Comparison of ENCODE assay signal across 20 cellular contexts in genomic region chr9:82101475-82101874, GRCh38.
A peak's percentile ranks its signal among the peaks of the same experiment; 100 is the strongest.
DNase-seq lines count a peak whose midpoint lies in the region; TF ChIP-seq lines count a peak whose summit lies in the region.
"Had no signal": no experiment of that assay in that cellular context is flagged by ENCODE, and none has a peak within 500 bp of the region (broad histone marks: within the 10 kb centered on the region; RNA-seq: fewer than 3 reads in every experiment).

No MANE protein-coding gene starts in this region.

- H3K18ac ChIP-seq in trophoblast cell (ENCODE audit: low read length) = no peak overlapping the region

- H2AFZ ChIP-seq in trophoblast cell (ENCODE audit: insufficient read depth, low read length, poor library complexity) = no peak overlapping the region

- H3K14ac ChIP-seq in trophoblast cell (ENCODE audit: low read length) = no peak overlapping the region

- no peak overlapping the region for H2BK12ac ChIP-seq in trophoblast cell (ENCODE audit: low read length)

- peaks cover 0 to 6% (median 0%) of the 10 kb centered on the region in 3 donors for H3K36me3 Mint-ChIP-seq in CD8-positive, alpha-beta memory T cell

- no peak overlapping the region for H2BK5ac ChIP-seq in trophoblast cell (ENCODE audit: low read depth, low read length, poor library complexity)

- H3K23ac ChIP-seq in trophoblast cell (ENCODE audit: low read length) = peak overlapping the region; percentile 58

- CTCF ChIA-PET in CD8-positive, alpha-beta memory T cell (lab: Charles Lee) = no interaction called here

- H2AK5ac ChIP-seq in trophoblast cell (ENCODE audit: low read length) = no peak overlapping the region

- peaks cover 6% of the 10 kb centered on the region for H3K9me3 ChIP-seq in trophoblast cell (ENCODE audit: insufficient read depth, low read depth, low read length)
- no peaks in the 10 kb centered on the region for H3K9me3 ChIP-seq in CD8-positive, alpha-beta memory T cell (ENCODE audit: low read length)
- H3K9me3 ChIP-seq: uterus had no signal

- no peak overlapping the region for H2BK120ac ChIP-seq in trophoblast cell (ENCODE audit: insufficient read depth, low read length, poor library complexity)

- no peaks in the 10 kb centered on the region for H3K4me1 Mint-ChIP-seq in CD8-positive, alpha-beta memory T cell

- TF ChIP-seq POLR2A in NB4 (IDR thresholded peaks at IDR 0.05; ENCODE audit: extremely low read depth, insufficient read length) = no peak

- TF ChIP-seq CTCF in NB4 (IDR thresholded peaks at IDR 0.05; ENCODE audit: low read depth, low read length) = no peak
- TF ChIP-seq CTCF in brain microvascular endothelial cell (IDR thresholded peaks at IDR 0.05; ENCODE audit: low read depth, low read length, missing control alignments) = peak; percentile 38

- H4K91ac ChIP-seq in trophoblast cell (ENCODE audit: low read depth, low read length) = no peak overlapping the region

- no CpG with 5 or more reads among the region's 1 CpG for WGBS in trophoblast cell (ENCODE audit: extremely low coverage, insufficient coverage, insufficient read length)

- peak; percentile 31 for DNase-seq in NCI-H2171 treated with DMSO at 0.1 percent for 48 hours (lab: John Stamatoyannopoulos, UW)
- no peak for DNase-seq in NCI-H2171 (lab: John Stamatoyannopoulos, UW)
- DNase-seq in NB4 (ENCODE audit: low read depth) = peak; percentile 5
- no peak for DNase-seq in brain microvascular endothelial cell
- peak in 1 of 2 donors; percentile 41 for DNase-seq in trophoblast cell
- DNase-seq in CD8-positive, alpha-beta memory T cell = no peak
- no peak for DNase-seq in KG1 (lab: John Stamatoyannopoulos, UW)
- DNase-seq in stimulated activated CD4-positive, alpha-beta T cell treated with anti-CD3 and anti-CD28 coated beads, Interleukin-4, amount 100 ng/mL, for 1 hour = no peak
- DNase-seq: activated naive CD4-positive, alpha-beta T cell treated with anti-CD3 and anti-CD28 coated beads for 36 hours; dermis blood vessel endothelial cell; esophagus squamous epithelium; GF-D8; H7; NCI-H1417 treated with DMSO at 0.1 percent for 48 hours; NCI-H2227 treated with DMSO at 0.1 percent for 48 hours; posterior cingulate gyrus; stimulated activated CD4-positive, alpha-beta T cell treated with anti-CD3 and anti-CD28 coated beads, Interleukin-12 subunit alpha, Interleukin-12 subunit beta, amount 100 ng/mL, for 4 hours; stimulated activated naive CD8-positive, alpha-beta T cell treated with anti-CD3 and anti-CD28 coated beads, Interleukin-15, Interleukin-2, amounts not matched to agents 100 U/mL and 50 U/mL, for 24 hours; uterus had no signal

- H3K4me3 ChIP-seq in NB4 (ENCODE audit: low read depth, low read length) = no peak overlapping the region
- H3K4me3 ChIP-seq in brain microvascular endothelial cell (ENCODE audit: low read depth, low read length) = no peak overlapping the region
- no peak overlapping the region for H3K4me3 ChIP-seq in trophoblast cell (ENCODE audit: low read depth, low read length)
- no peak overlapping the region for H3K4me3 ChIP-seq in CD8-positive, alpha-beta memory T cell (ENCODE audit: low read length)
- H3K4me3 ChIP-seq: esophagus squamous epithelium, uterus had no signal

- H3K9me3 Mint-ChIP-seq in CD8-positive, alpha-beta memory T cell = peaks cover 4 to 38% (median 11%) of the 10 kb centered on the region in 5 donors

- H3K4me2 ChIP-seq in trophoblast cell (ENCODE audit: low read length) = no peak overlapping the region

- in situ Hi-C loops in brain microvascular endothelial cell (cut with HindIII; ENCODE audit: low pct_ligation_motif_present, low sequenced_read_pairs) = no loop called here

- no peak overlapping the region for H3K27ac Mint-ChIP-seq in CD8-positive, alpha-beta memory T cell
- H3K27ac Mint-ChIP-seq: activated naive CD4-positive, alpha-beta T cell treated with anti-CD3 and anti-CD28 coated beads for 36 hours; T-helper 1 cell treated with Interleukin-12 subunit alpha and Interleukin-12 subunit beta and Interleukin-4 antibody, amounts not matched to agents 30 μg/mL and 1 μg/mL, for 36 hours had no signal

- no peak overlapping the region for H4K12ac ChIP-seq in trophoblast cell (ENCODE audit: low read depth, low read length)

- H3K9ac ChIP-seq in trophoblast cell (ENCODE audit: low read length) = no peak overlapping the region

- no peaks in the 10 kb centered on the region for H3K79me2 ChIP-seq in trophoblast cell (ENCODE audit: control insufficient read depth, insufficient read depth, low read length, poor library complexity)

- peaks cover 0 to 1% of the 10 kb centered on the region in 2 donors for H3K27me3 Mint-ChIP-seq in CD8-positive, alpha-beta memory T cell

- no peaks in the 10 kb centered on the region for H3K79me1 ChIP-seq in trophoblast cell (ENCODE audit: low read length)

- H3K4me3 Mint-ChIP-seq in CD8-positive, alpha-beta memory T cell = no peak overlapping the region
- H3K4me3 Mint-ChIP-seq: activated naive CD4-positive, alpha-beta T cell treated with anti-CD3 and anti-CD28 coated beads for 36 hours; T-helper 1 cell treated with Interleukin-12 subunit alpha and Interleukin-12 subunit beta and Interleukin-4 antibody, amounts not matched to agents 30 μg/mL and 1 μg/mL, for 36 hours had no signal

- POLR2A ChIA-PET in CD8-positive, alpha-beta memory T cell (lab: Charles Lee) = no interaction called here

- no peaks in the 10 kb centered on the region for H3K27me3 ChIP-seq in brain microvascular endothelial cell (replicated peaks)
- H3K27me3 ChIP-seq in trophoblast cell (ENCODE audit: insufficient read depth, low read length) = no peaks in the 10 kb centered on the region
- H3K27me3 ChIP-seq in CD8-positive, alpha-beta memory T cell (ENCODE audit: insufficient read depth, low read length, poor library complexity, severe bottlenecking) = no peaks in the 10 kb centered on the region
- H3K27me3 ChIP-seq: esophagus squamous epithelium, uterus had no signal

- H3K4me1 ChIP-seq in trophoblast cell (ENCODE audit: control insufficient read depth in 1 of 2, insufficient read depth in 2 of 2, low read length in 2 of 2) = no peaks in the 10 kb centered on the region
- H3K4me1 ChIP-seq in CD8-positive, alpha-beta memory T cell (ENCODE audit: insufficient read depth, low read length) = no peaks in the 10 kb centered on the region
- H3K4me1 ChIP-seq: esophagus squamous epithelium, uterus had no signal

- no peak overlapping the region for H4K8ac ChIP-seq in trophoblast cell (ENCODE audit: low read depth, low read length)

- H3K36me3 ChIP-seq in brain microvascular endothelial cell (replicated peaks) = no peaks in the 10 kb centered on the region
- peaks cover 0 to 1% of the 10 kb centered on the region in 2 experiments for H3K36me3 ChIP-seq in trophoblast cell (ENCODE audit: control insufficient read depth in 1 of 2, insufficient read depth in 2 of 2, low read length in 2 of 2)
- H3K36me3 ChIP-seq in CD8-positive, alpha-beta memory T cell (ENCODE audit: insufficient read depth, low read length) = no peaks in the 10 kb centered on the region
- H3K36me3 ChIP-seq: esophagus squamous epithelium, uterus had no signal

- no peak overlapping the region for H3K27ac ChIP-seq in brain microvascular endothelial cell
- H3K27ac ChIP-seq in trophoblast cell (ENCODE audit: low read depth, low read length) = no peak overlapping the region
- H3K27ac ChIP-seq in CD8-positive, alpha-beta memory T cell (ENCODE audit: low read depth, low read length) = no peak overlapping the region
- H3K27ac ChIP-seq: esophagus squamous epithelium, uterus had no signal

- no peak overlapping the region for H3K4ac ChIP-seq in trophoblast cell (ENCODE audit: low read depth, low read length)

Comparison
In these comparisons a context has a peak if more than half of its experiments do, and no peak if none do; other contexts are left out.
1. DNase-seq: peak in NCI-H2171 treated with DMSO at 0.1 percent for 48 hours (single experiment) and NB4 (single experiment); none in NCI-H2171 (single experiment), brain microvascular endothelial cell (single experiment), CD8-positive, alpha-beta memory T cell (0 of 5), KG1 (single experiment) and stimulated activated CD4-positive, alpha-beta T cell treated with anti-CD3 and anti-CD28 coated beads, Interleukin-4, amount 100 ng/mL, for 1 hour (single experiment).